9 cellular contexts compared by ENCODE assay signal in the genomic region with DNA sequence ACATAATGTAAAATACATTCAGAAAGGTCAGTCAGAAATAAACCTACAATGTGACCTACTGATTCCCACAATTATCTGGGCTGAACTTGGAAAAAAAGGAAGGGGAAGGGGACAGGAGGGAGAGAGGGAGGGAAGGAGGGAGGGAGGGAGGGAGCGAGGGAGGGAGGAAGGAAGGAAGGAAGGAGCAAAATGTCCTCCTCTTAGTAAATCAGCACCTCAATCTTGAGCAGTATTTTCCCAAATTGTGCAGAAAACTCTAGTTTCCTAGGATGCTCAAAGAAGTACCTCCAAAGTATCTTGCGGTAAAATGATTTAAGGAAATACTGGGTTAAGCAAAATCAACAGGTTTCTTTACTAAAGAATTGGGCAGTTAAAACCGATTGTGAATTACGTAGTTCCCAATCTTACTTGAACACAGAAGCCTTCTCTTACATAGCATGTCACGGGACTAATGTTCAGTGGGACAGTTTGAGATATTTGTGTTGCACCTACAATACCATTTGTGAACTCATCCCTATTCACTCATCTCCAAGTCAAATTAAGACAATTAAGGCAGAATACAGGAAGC. TPM values are rescaled to one million over a fixed set of nuclear protein-coding genes. Genes with fewer than 3 reads are reported as not detected.
A peak's percentile ranks its signal among the peaks of the same experiment; 100 is the strongest.
DNase-seq lines count a peak whose midpoint lies in the region; ATAC-seq and TF ChIP-seq lines count a peak whose summit lies in the region.
"Had no signal": no experiment of that assay in that cellular context is flagged by ENCODE, and none has a peak within 500 bp of the region (broad histone marks: within the 10 kb centered on the region; RNA-seq: fewer than 3 reads in every experiment).

No MANE protein-coding gene starts in this region.

- peak overlapping the region; percentile 91 for H3K4me3 ChIP-seq in fibroblast of villous mesenchyme (ENCODE audit: low read depth, low read length)

- peak overlapping the region; percentile 5 for H3K4me3 Mint-ChIP-seq in activated T-cell treated with anti-CD3 and anti-CD28 coated beads, Interleukin-2, amount 50 U/mL, for 4 hours
- H3K4me3 Mint-ChIP-seq in activated B cell treated with CpG ODN at 0.5 μM for 24 hours: peak overlapping the region; percentile 40
- peak overlapping the region; percentile 14 to 15 for H3K4me3 Mint-ChIP-seq in stimulated activated naive B cell treated with anti-CD40 and anti-IgM and Interleukin-4, amounts not matched to agents 10 μg/mL and 1 μg/mL and 100 μg/mL, for 72 hours

- DNase-seq in activated T-cell treated with anti-CD3 and anti-CD28 coated beads, Interleukin-2, amount 50 U/mL, for 4 hours: no peak
- no peak for DNase-seq in activated T-cell treated with anti-CD3 and anti-CD28 coated beads, Interleukin-2, amount 50 U/mL, for 1 hour
- no peak for DNase-seq in activated B cell treated with CpG ODN at 0.5 μM for 24 hours
- no peak for DNase-seq in fibroblast of villous mesenchyme (ENCODE audit: low read depth)
- DNase-seq in stimulated activated naive B cell treated with anti-CD40 and anti-IgM and Interleukin-4, amounts not matched to agents 10 μg/mL and 1 μg/mL and 100 μg/mL, for 72 hours: no peak
- DNase-seq in NCI-H1436 (lab: John Stamatoyannopoulos, UW): no peak
- DNase-seq in GM03348 (ENCODE audit: low spot score): no peak
- DNase-seq: SW 1271 had no signal

- peaks cover 71% of the 10 kb centered on the region for H3K4me1 Mint-ChIP-seq in activated T-cell treated with anti-CD3 and anti-CD28 coated beads, Interleukin-2, amount 50 U/mL, for 4 hours (ENCODE audit: low read depth)
- H3K4me1 Mint-ChIP-seq in activated B cell treated with CpG ODN at 0.5 μM for 24 hours: peaks cover 70% of the 10 kb centered on the region
- peaks cover 30 to 57% of the 10 kb centered on the region in 2 donors for H3K4me1 Mint-ChIP-seq in stimulated activated naive B cell treated with anti-CD40 and anti-IgM and Interleukin-4, amounts not matched to agents 10 μg/mL and 1 μg/mL and 100 μg/mL, for 72 hours

- no peak for TF ChIP-seq CTCF in activated B cell treated with CpG ODN at 0.5 μM for 24 hours (IDR thresholded peaks at IDR 0.05)
- no peak for TF ChIP-seq CTCF in fibroblast of villous mesenchyme (IDR thresholded peaks at IDR 0.05; ENCODE audit: insufficient read depth, low read depth, low read length)

- no peaks in the 10 kb centered on the region for H3K9me3 Mint-ChIP-seq in activated T-cell treated with anti-CD3 and anti-CD28 coated beads, Interleukin-2, amount 50 U/mL, for 4 hours
- no peaks in the 10 kb centered on the region for H3K9me3 Mint-ChIP-seq in activated B cell treated with CpG ODN at 0.5 μM for 24 hours
- no peaks in the 10 kb centered on the region for H3K9me3 Mint-ChIP-seq in stimulated activated naive B cell treated with anti-CD40 and anti-IgM and Interleukin-4, amounts not matched to agents 10 μg/mL and 1 μg/mL and 100 μg/mL, for 72 hours

- POLR2A ChIA-PET in activated B cell treated with CpG ODN at 0.5 μM for 24 hours (lab: Charles Lee): no interaction called here

- no peak for ATAC-seq in activated T-cell treated with anti-CD3 and anti-CD28 coated beads, Interleukin-2, amount 50 U/mL, for 4 hours
- ATAC-seq in activated B cell treated with CpG ODN at 0.5 μM for 24 hours (ENCODE audit: low read depth) (no peak), HG02623 (IDR thresholded peaks at IDR 0.05; ENCODE audit: unreplicated experiment) (no peak)
- no peak for ATAC-seq in stimulated activated naive B cell treated with anti-CD40 and anti-IgM and Interleukin-4, amounts not matched to agents 10 μg/mL and 1 μg/mL and 100 μg/mL, for 72 hours (replicated peaks)

- no peaks in the 10 kb centered on the region for H3K27me3 Mint-ChIP-seq in activated T-cell treated with anti-CD3 and anti-CD28 coated beads, Interleukin-2, amount 50 U/mL, for 4 hours (ENCODE audit: low read depth)
- no peaks in the 10 kb centered on the region for H3K27me3 Mint-ChIP-seq in activated B cell treated with CpG ODN at 0.5 μM for 24 hours
- H3K27me3 Mint-ChIP-seq in stimulated activated naive B cell treated with anti-CD40 and anti-IgM and Interleukin-4, amounts not matched to agents 10 μg/mL and 1 μg/mL and 100 μg/mL, for 72 hours: no peaks in the 10 kb centered on the region

- H3K27ac Mint-ChIP-seq in activated B cell treated with CpG ODN at 0.5 μM for 24 hours: no peak overlapping the region
- H3K27ac Mint-ChIP-seq in stimulated activated naive B cell treated with anti-CD40 and anti-IgM and Interleukin-4, amounts not matched to agents 10 μg/mL and 1 μg/mL and 100 μg/mL, for 72 hours: no peak overlapping the region

- intact Hi-C loops in activated B cell treated with CpG ODN at 0.5 μM for 24 hours (cut with micrococcal nuclease): no loop called here

- CTCF ChIA-PET in activated B cell treated with CpG ODN at 0.5 μM for 24 hours (lab: Charles Lee): no interaction called here

- H3K36me3 Mint-ChIP-seq in activated T-cell treated with anti-CD3 and anti-CD28 coated beads, Interleukin-2, amount 50 U/mL, for 4 hours (ENCODE audit: insufficient read depth): peaks cover 4% of the 10 kb centered on the region
- peaks cover 10% of the 10 kb centered on the region for H3K36me3 Mint-ChIP-seq in activated B cell treated with CpG ODN at 0.5 μM for 24 hours (ENCODE audit: low read depth)
- peaks cover 2 to 11% of the 10 kb centered on the region in 2 donors for H3K36me3 Mint-ChIP-seq in stimulated activated naive B cell treated with anti-CD40 and anti-IgM and Interleukin-4, amounts not matched to agents 10 μg/mL and 1 μg/mL and 100 μg/mL, for 72 hours

RNA-seq across cellular contexts. Expression of gene ZBTB41, which starts 3.6 kb away (rescaled TPM):
- total RNA-seq in activated T-cell treated with anti-CD3 and anti-CD28 coated beads, Interleukin-2, amount 50 U/mL, for 4 hours: 1 to 10 TPM; 2.5 TPM
- total RNA-seq in activated B cell treated with CpG ODN at 0.5 μM for 24 hours (7.6 and 9.3 TPM in 2 replicates), fibroblast of villous mesenchyme (18.4 and 32.0 TPM in 2 replicates)

RNA-seq across cellular contexts. Expression of gene ASPM, which starts 51.0 kb away (rescaled TPM):
- total RNA-seq in activated T-cell treated with anti-CD3 and anti-CD28 coated beads, Interleukin-2, amount 50 U/mL, for 4 hours: 1 to 10 TPM; 1.2 to 1.7 (median 1.4) TPM
- total RNA-seq in activated B cell treated with CpG ODN at 0.5 μM for 24 hours (0.46 and 0.69 TPM in 2 replicates), fibroblast of villous mesenchyme (19.6 and 43.6 TPM in 2 replicates)
